In the genomic region with DNA sequence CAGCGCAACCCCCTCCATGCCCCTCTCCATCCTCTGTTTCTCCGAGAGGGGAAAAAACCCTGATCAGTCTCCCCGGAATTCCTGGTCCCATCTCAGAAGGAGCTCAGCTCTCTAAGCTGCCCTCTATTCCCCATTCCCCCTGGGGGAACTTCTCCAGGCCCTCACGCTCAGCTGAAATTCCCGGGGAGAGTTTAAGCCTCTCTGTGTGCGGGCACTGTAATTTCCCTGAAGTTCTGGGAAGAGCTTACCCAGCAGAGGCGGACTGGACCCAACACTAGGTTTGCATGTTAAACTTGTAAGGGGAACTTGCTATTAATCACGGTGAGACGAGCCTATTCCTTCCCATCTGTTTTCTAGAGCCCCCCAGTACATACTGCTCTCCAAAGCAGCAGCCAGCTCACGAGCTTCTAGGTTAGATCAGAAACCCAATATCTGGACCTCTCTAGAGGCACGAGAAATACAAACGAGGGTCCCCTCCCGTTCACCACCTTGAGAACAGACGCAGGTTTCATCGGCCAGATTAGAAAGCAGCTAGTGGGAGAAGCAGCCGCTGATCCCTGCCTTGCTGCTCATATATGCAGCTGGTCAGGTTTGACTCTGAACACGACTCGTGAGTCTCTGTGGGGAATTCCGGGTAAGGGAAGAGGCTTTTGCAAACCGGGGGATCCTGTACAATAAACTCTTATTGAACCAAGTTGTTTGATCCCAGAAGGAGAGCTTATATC, we compare ENCODE assay signal across 1 cellular context.
TF ChIP-seq lines count a peak whose summit lies in the region.

No MANE protein-coding gene starts in this region.

TF ChIP-seq in GM23338, 12 proteins besides CTCF, POLR2A, EP300 and RAD21 (continued from another document):
- TF ChIP-seq ZNF462 (CRISPR knock-in tag; IDR thresholded peaks at IDR 0.05) (no peak), POLR2AphosphoS5 (IDR thresholded peaks at IDR 0.05; ENCODE audit: low read depth) (no peak), NANOG (IDR thresholded peaks at IDR 0.05; ENCODE audit: borderline replicate concordance) (no peak), EZH2 (IDR thresholded peaks at IDR 0.05; ENCODE audit: low read depth, unreplicated experiment) (no peak), CREB1 (CRISPR knock-in tag; IDR thresholded peaks at IDR 0.05; ENCODE audit: low read depth) (no peak), EZH2phosphoT487 (IDR thresholded peaks at IDR 0.05; ENCODE audit: unreplicated experiment) (no peak), ZNF114 (CRISPR knock-in tag; IDR thresholded peaks at IDR 0.05) (no peak), STAT1 (IDR thresholded peaks at IDR 0.05; ENCODE audit: unreplicated experiment) (no peak), REST (IDR thresholded peaks at IDR 0.05; ENCODE audit: unreplicated experiment) (no peak), JUNB (IDR thresholded peaks at IDR 0.05; ENCODE audit: unreplicated experiment) (no peak)
- TF ChIP-seq, protein P1, sequence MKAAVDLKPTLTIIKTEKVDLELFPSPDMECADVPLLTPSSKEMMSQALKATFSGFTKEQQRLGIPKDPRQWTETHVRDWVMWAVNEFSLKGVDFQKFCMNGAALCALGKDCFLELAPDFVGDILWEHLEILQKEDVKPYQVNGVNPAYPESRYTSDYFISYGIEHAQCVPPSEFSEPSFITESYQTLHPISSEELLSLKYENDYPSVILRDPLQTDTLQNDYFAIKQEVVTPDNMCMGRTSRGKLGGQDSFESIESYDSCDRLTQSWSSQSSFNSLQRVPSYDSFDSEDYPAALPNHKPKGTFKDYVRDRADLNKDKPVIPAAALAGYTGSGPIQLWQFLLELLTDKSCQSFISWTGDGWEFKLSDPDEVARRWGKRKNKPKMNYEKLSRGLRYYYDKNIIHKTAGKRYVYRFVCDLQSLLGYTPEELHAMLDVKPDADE (IDR thresholded peaks at IDR 0.05) = no peak
